16 cellular contexts compared by ENCODE assay signal in the genomic region with DNA sequence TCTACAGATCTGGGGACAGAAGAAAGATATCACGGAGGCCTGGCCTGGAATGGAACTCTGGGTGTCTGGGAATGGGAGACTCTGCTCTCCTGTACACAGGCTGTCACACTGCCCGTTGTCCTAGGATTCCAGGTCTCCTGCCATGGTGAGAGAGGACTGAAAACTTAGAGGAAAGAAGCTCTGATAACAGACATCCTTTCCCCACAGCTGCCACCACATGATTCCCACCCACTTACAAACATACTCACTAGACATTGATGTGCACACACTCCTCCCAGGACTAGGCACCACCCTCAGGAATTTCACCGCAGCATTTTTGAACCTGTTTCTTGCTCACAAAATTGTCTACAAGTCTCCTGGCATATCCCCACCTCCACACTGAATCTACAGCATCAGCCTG. TPM values are rescaled to one million over a fixed set of nuclear protein-coding genes. Genes with fewer than 3 reads are reported as not detected.
A peak's percentile ranks its signal among the peaks of the same experiment; 100 is the strongest.
DNase-seq lines count a peak whose midpoint lies in the region; ATAC-seq and TF ChIP-seq lines count a peak whose summit lies in the region.
"Had no signal": no experiment of that assay in that cellular context is flagged by ENCODE, and none has a peak within 500 bp of the region (broad histone marks: within the 10 kb centered on the region; RNA-seq: fewer than 3 reads in every experiment).

No MANE protein-coding gene starts in this region.

- peaks cover 3% of the 10 kb centered on the region for H3K9me3 Mint-ChIP-seq in activated naive CD8-positive, alpha-beta T cell treated with anti-CD3 and anti-CD28 coated beads, Interleukin-2, amount 10 ng/mL, durations not matched to agents 7 days and 5 days
- peaks cover 2% of the 10 kb centered on the region for H3K9me3 Mint-ChIP-seq in activated naive CD8-positive, alpha-beta T cell treated with anti-CD3 and anti-CD28 coated beads for 36 hours
- no peaks in the 10 kb centered on the region for H3K9me3 Mint-ChIP-seq in stimulated activated effector memory CD8-positive, alpha-beta T cell treated with anti-CD3 and anti-CD28 coated beads, Interleukin-12 subunit alpha, Interleukin-12 subunit beta, amount 100 ng/mL, for 72 hours
- H3K9me3 Mint-ChIP-seq: activated T-cell treated with anti-CD3 and anti-CD28 coated beads, Interleukin-2, amount 50 U/mL, for 72 hours; stimulated activated naive CD8-positive, alpha-beta T cell treated with anti-CD3 and anti-CD28 coated beads, Interleukin-15, Interleukin-2, amounts not matched to agents 100 ng/mL and 50 ng/mL, for 24 hours had no signal

- no peak for TF ChIP-seq POLR2A in suprapubic skin (IDR thresholded peaks at IDR 0.05)

- H3K27ac ChIP-seq in suprapubic skin: no peak overlapping the region

- no peak overlapping the region for H3K4me3 Mint-ChIP-seq in activated naive CD8-positive, alpha-beta T cell treated with anti-CD3 and anti-CD28 coated beads, Interleukin-2, amount 10 ng/mL, durations not matched to agents 7 days and 5 days
- H3K4me3 Mint-ChIP-seq in activated naive CD8-positive, alpha-beta T cell treated with anti-CD3 and anti-CD28 coated beads for 36 hours: no peak overlapping the region
- no peak overlapping the region for H3K4me3 Mint-ChIP-seq in stimulated activated effector memory CD8-positive, alpha-beta T cell treated with anti-CD3 and anti-CD28 coated beads, Interleukin-12 subunit alpha, Interleukin-12 subunit beta, amount 100 ng/mL, for 72 hours
- H3K4me3 Mint-ChIP-seq: activated CD4-positive, alpha-beta T cell treated with anti-CD3 and anti-CD28 coated beads, Interleukin-2, amount 10 ng/mL, durations not matched to agents 7 days and 5 days; activated T-cell treated with anti-CD3 and anti-CD28 coated beads, Interleukin-2, amount 50 U/mL, for 72 hours; stimulated activated naive CD8-positive, alpha-beta T cell treated with anti-CD3 and anti-CD28 coated beads, Interleukin-15, Interleukin-2, amounts not matched to agents 100 ng/mL and 50 ng/mL, for 24 hours had no signal

- TF ChIP-seq CTCF in fibroblast of villous mesenchyme (IDR thresholded peaks at IDR 0.05; ENCODE audit: insufficient read depth, low read depth, low read length) (no peak), suprapubic skin (IDR thresholded peaks at IDR 0.05) (no peak)

- peak overlapping the region; percentile 31 for H3K27ac Mint-ChIP-seq in activated naive CD8-positive, alpha-beta T cell treated with anti-CD3 and anti-CD28 coated beads, Interleukin-2, amount 10 ng/mL, durations not matched to agents 7 days and 5 days
- H3K27ac Mint-ChIP-seq in activated naive CD8-positive, alpha-beta T cell treated with anti-CD3 and anti-CD28 coated beads for 36 hours: no peak overlapping the region
- H3K27ac Mint-ChIP-seq in stimulated activated effector memory CD8-positive, alpha-beta T cell treated with anti-CD3 and anti-CD28 coated beads, Interleukin-12 subunit alpha, Interleukin-12 subunit beta, amount 100 ng/mL, for 72 hours: peak overlapping the region; percentile 12
- H3K27ac Mint-ChIP-seq: activated CD4-positive, alpha-beta T cell treated with anti-CD3 and anti-CD28 coated beads, Interleukin-2, amount 10 ng/mL, durations not matched to agents 7 days and 5 days; activated T-cell treated with anti-CD3 and anti-CD28 coated beads, Interleukin-2, amount 50 U/mL, for 72 hours; stimulated activated naive CD8-positive, alpha-beta T cell treated with anti-CD3 and anti-CD28 coated beads, Interleukin-15, Interleukin-2, amounts not matched to agents 100 ng/mL and 50 ng/mL, for 24 hours had no signal

- POLR2A ChIA-PET in activated naive CD8-positive, alpha-beta T cell treated with anti-CD3 and anti-CD28 coated beads, Interleukin-2, amount 10 ng/mL, durations not matched to agents 7 days and 5 days (lab: Charles Lee): no interaction called here

- no peak for TF ChIP-seq EP300 in suprapubic skin (IDR thresholded peaks at IDR 0.05)

- no peaks in the 10 kb centered on the region for H3K9me3 ChIP-seq in suprapubic skin
- no peaks in the 10 kb centered on the region; the same call in 1 of the 2 replicates for H3K9me3 ChIP-seq in MG63

- H3K36me3 Mint-ChIP-seq in activated naive CD8-positive, alpha-beta T cell treated with anti-CD3 and anti-CD28 coated beads, Interleukin-2, amount 10 ng/mL, durations not matched to agents 7 days and 5 days: peaks cover 52% of the 10 kb centered on the region
- H3K36me3 Mint-ChIP-seq in activated naive CD8-positive, alpha-beta T cell treated with anti-CD3 and anti-CD28 coated beads for 36 hours: peaks cover 70% of the 10 kb centered on the region
- H3K36me3 Mint-ChIP-seq in stimulated activated effector memory CD8-positive, alpha-beta T cell treated with anti-CD3 and anti-CD28 coated beads, Interleukin-12 subunit alpha, Interleukin-12 subunit beta, amount 100 ng/mL, for 72 hours: peaks cover 54% of the 10 kb centered on the region

- no peaks in the 10 kb centered on the region for H3K27me3 Mint-ChIP-seq in activated naive CD8-positive, alpha-beta T cell treated with anti-CD3 and anti-CD28 coated beads, Interleukin-2, amount 10 ng/mL, durations not matched to agents 7 days and 5 days
- no peaks in the 10 kb centered on the region for H3K27me3 Mint-ChIP-seq in activated naive CD8-positive, alpha-beta T cell treated with anti-CD3 and anti-CD28 coated beads for 36 hours
- H3K27me3 Mint-ChIP-seq: activated CD4-positive, alpha-beta T cell treated with anti-CD3 and anti-CD28 coated beads, Interleukin-2, amount 10 ng/mL, durations not matched to agents 7 days and 5 days; stimulated activated naive CD8-positive, alpha-beta T cell treated with anti-CD3 and anti-CD28 coated beads, Interleukin-15, Interleukin-2, amounts not matched to agents 100 ng/mL and 50 ng/mL, for 24 hours had no signal

- WGBS in suprapubic skin: 63% methylated on average over 3 of the region's 3 CpGs

- DNase-seq in activated naive CD8-positive, alpha-beta T cell treated with anti-CD3 and anti-CD28 coated beads, Interleukin-2, amount 10 ng/mL, durations not matched to agents 7 days and 5 days: no peak
- no peak for DNase-seq in activated naive CD8-positive, alpha-beta T cell treated with anti-CD3 and anti-CD28 coated beads for 36 hours
- DNase-seq in RPMI7951 (ENCODE audit: low read depth) (peak; percentile 8), fibroblast of villous mesenchyme (ENCODE audit: low read depth) (peak; percentile 21), suprapubic skin (ENCODE audit: low spot score in 2 of 2) (no peak), MG63 (no peak), hippocampal formation (lab: John Stamatoyannopoulos, UW) (no peak)
- DNase-seq in stimulated activated effector memory CD8-positive, alpha-beta T cell treated with anti-CD3 and anti-CD28 coated beads, Interleukin-12 subunit alpha, Interleukin-12 subunit beta, amount 100 ng/mL, for 72 hours (ENCODE audit: low spot score in 2 of 2): no peak
- DNase-seq: ACHN; activated CD4-positive, alpha-beta T cell treated with anti-CD3 and anti-CD28 coated beads, Interleukin-2, amount 10 ng/mL, durations not matched to agents 7 days and 5 days; activated T-cell treated with anti-CD3 and anti-CD28 coated beads, Interleukin-2, amount 50 U/mL, for 72 hours; H7; KBM-7; NCI-H1930; NCI-H69 had no signal

- peaks cover 30% of the 10 kb centered on the region for H3K4me1 Mint-ChIP-seq in activated naive CD8-positive, alpha-beta T cell treated with anti-CD3 and anti-CD28 coated beads, Interleukin-2, amount 10 ng/mL, durations not matched to agents 7 days and 5 days
- peaks cover 54% of the 10 kb centered on the region for H3K4me1 Mint-ChIP-seq in activated naive CD8-positive, alpha-beta T cell treated with anti-CD3 and anti-CD28 coated beads for 36 hours
- peaks cover 76% of the 10 kb centered on the region for H3K4me1 Mint-ChIP-seq in stimulated activated effector memory CD8-positive, alpha-beta T cell treated with anti-CD3 and anti-CD28 coated beads, Interleukin-12 subunit alpha, Interleukin-12 subunit beta, amount 100 ng/mL, for 72 hours

- H3K36me3 ChIP-seq in suprapubic skin: no peaks in the 10 kb centered on the region
- H3K36me3 ChIP-seq in MG63: peaks cover 76% of the 10 kb centered on the region

- peaks cover 15% of the 10 kb centered on the region for H3K4me1 ChIP-seq in suprapubic skin

- H3K4me3 ChIP-seq in fibroblast of villous mesenchyme (ENCODE audit: low read depth, low read length): no peak overlapping the region
- H3K4me3 ChIP-seq in suprapubic skin: no peak overlapping the region
- no peak overlapping the region for H3K4me3 ChIP-seq in MG63

- no peak for ATAC-seq in activated naive CD8-positive, alpha-beta T cell treated with anti-CD3 and anti-CD28 coated beads, Interleukin-2, amount 10 ng/mL, durations not matched to agents 7 days and 5 days (ENCODE audit: low read depth)
- ATAC-seq in stimulated activated effector memory CD8-positive, alpha-beta T cell treated with anti-CD3 and anti-CD28 coated beads, Interleukin-12 subunit alpha, Interleukin-12 subunit beta, amount 100 ng/mL, for 72 hours: no peak
- ATAC-seq: activated T-cell treated with anti-CD3 and anti-CD28 coated beads, Interleukin-2, amount 50 U/mL, for 72 hours had no signal

- no peaks in the 10 kb centered on the region for H3K27me3 ChIP-seq in suprapubic skin
- no peaks in the 10 kb centered on the region for H3K27me3 ChIP-seq in MG63

RNA-seq across cellular contexts. Expression of a gene that starts 5.7 kb away (rescaled TPM):
- 10 to 100 TPM; 25.5 to 26.0 TPM for total RNA-seq in activated naive CD8-positive, alpha-beta T cell treated with anti-CD3 and anti-CD28 coated beads, Interleukin-2, amount 10 ng/mL, durations not matched to agents 7 days and 5 days
- 10 to 100 TPM; 13.2 to 13.7 TPM for total RNA-seq in activated naive CD8-positive, alpha-beta T cell treated with anti-CD3 and anti-CD28 coated beads for 36 hours
- 10.7 and 14.7 TPM in 2 replicates for total RNA-seq in RPMI7951 (2014; rRNA removed; shearing (Covaris generic))
- total RNA-seq in fibroblast of villous mesenchyme: 5.8 and 9.9 TPM in 2 replicates
- total RNA-seq in suprapubic skin: 10 to 100 TPM in 1 of 4 donors, 1 to 10 TPM in 3; 5.7 to 11.7 (median 9.3) TPM
- total RNA-seq in MG63 (2014; rRNA removed; shearing (Covaris generic); ENCODE audit: low replicate concordance): 3.7 and 4.9 TPM in 2 replicates

Comparison
In these comparisons a context has a peak if more than half of its experiments do, and no peak if none do; other contexts are left out.
1. DNase-seq: peak in RPMI7951 (single experiment) and fibroblast of villous mesenchyme (single experiment); none in activated naive CD8-positive, alpha-beta T cell treated with anti-CD3 and anti-CD28 coated beads, Interleukin-2, amount 10 ng/mL, durations not matched to agents 7 days and 5 days (single experiment), activated naive CD8-positive, alpha-beta T cell treated with anti-CD3 and anti-CD28 coated beads for 36 hours (single experiment), stimulated activated effector memory CD8-positive, alpha-beta T cell treated with anti-CD3 and anti-CD28 coated beads, Interleukin-12 subunit alpha, Interleukin-12 subunit beta, amount 100 ng/mL, for 72 hours (0 of 2), suprapubic skin (0 of 2), MG63 (single experiment) and hippocampal formation (0 of 2).